Comparison of ENCODE assay signal across 16 cellular contexts in genomic region chr13:46507978-46508377, GRCh38.
"Had no signal": no experiment of that assay in that cellular context is flagged by ENCODE, and none has a peak within 500 bp of the region (broad histone marks: within the 10 kb centered on the region; RNA-seq: fewer than 3 reads in every experiment).

No MANE protein-coding gene starts in this region.

- H3K4me1 ChIP-seq: breast epithelium, tibial nerve had no signal

- ATAC-seq: activated CD4-positive, alpha-beta T cell treated with anti-CD3 and anti-CD28 coated beads for 36 hours; esophagus mucosa; heart right ventricle; left lung; natural killer cell; right cardiac atrium; stimulated activated effector memory CD8-positive, alpha-beta T cell treated with anti-CD3 and anti-CD28 coated beads, Interleukin-12 subunit alpha, Interleukin-12 subunit beta, amount 100 ng/mL, for 72 hours had no signal

- H3K27ac ChIP-seq: breast epithelium, dorsolateral prefrontal cortex, heart right ventricle, left lung, tibial nerve, WERI-Rb-1 had no signal

- H3K4me3 ChIP-seq: breast epithelium, dorsolateral prefrontal cortex, heart right ventricle, left lung, tibial nerve had no signal

- DNase-seq: activated CD4-positive, alpha-beta memory T cell treated with anti-CD3 and anti-CD28 coated beads, Interleukin-2, amount 10 ng/mL, durations not matched to agents 7 days and 5 days; activated CD4-positive, alpha-beta T cell treated with anti-CD3 and anti-CD28 coated beads for 36 hours; activated gamma-delta T cell; activated T-cell treated with anti-CD3 and anti-CD28 coated beads, Interleukin-2, amount 50 U/mL, for 48 hours; anterior cingulate cortex; dorsolateral prefrontal cortex; heart right ventricle; left lung; natural killer cell; nucleus accumbens; right cardiac atrium; WERI-Rb-1 had no signal

- H3K9me3 ChIP-seq: left lung, tibial nerve had no signal

- H3K27me3 ChIP-seq: breast epithelium, left lung, tibial nerve had no signal

- H3K36me3 ChIP-seq: breast epithelium, heart right ventricle, left lung, tibial nerve, WERI-Rb-1 had no signal
